12 cellular contexts compared by ENCODE assay signal in genomic region chr1:226658538-226659125, GRCh38.
A peak's percentile ranks its signal among the peaks of the same experiment; 100 is the strongest.
DNase-seq lines count a peak whose midpoint lies in the region; ATAC-seq, FAIRE-seq and TF ChIP-seq lines count a peak whose summit lies in the region.
"Had no signal": no experiment of that assay in that cellular context is flagged by ENCODE, and none has a peak within 500 bp of the region (broad histone marks: within the 10 kb centered on the region; RNA-seq: fewer than 3 reads in every experiment).

No MANE protein-coding gene starts in this region.

- no peak for ATAC-seq in activated naive CD8-positive, alpha-beta T cell treated with anti-CD3 and anti-CD28 coated beads, Interleukin-2, amount 10 ng/mL, durations not matched to agents 7 days and 5 days (ENCODE audit: low read depth)
- no peak for ATAC-seq in stimulated activated effector memory CD8-positive, alpha-beta T cell treated with anti-CD3 and anti-CD28 coated beads, Interleukin-12 subunit alpha, Interleukin-12 subunit beta, amount 100 ng/mL, for 72 hours
- no peak for ATAC-seq in HG02623 (IDR thresholded peaks at IDR 0.05; ENCODE audit: unreplicated experiment)

- FAIRE-seq in kidney (lab: Jason Lieb, UNC): no peak

- POLR2A ChIA-PET in activated naive CD8-positive, alpha-beta T cell treated with anti-CD3 and anti-CD28 coated beads, Interleukin-2, amount 10 ng/mL, durations not matched to agents 7 days and 5 days (lab: Charles Lee): no interaction called here

- H3K9ac ChIP-seq in Karpas-422 (ENCODE audit: low read length) (no peak overlapping the region), kidney (ENCODE audit: low read length in 2 of 2) (no peak overlapping the region)

- no peaks in the 10 kb centered on the region for H3K9me3 ChIP-seq in Karpas-422 (ENCODE audit: low read length)
- H3K9me3 ChIP-seq in kidney (ENCODE audit: control insufficient read depth in 1 of 2, low read length in 2 of 2): no peaks in the 10 kb centered on the region
- H3K9me3 ChIP-seq: SJCRH30 had no signal

- no peak overlapping the region for H3K4me2 ChIP-seq in Karpas-422 (ENCODE audit: low read depth, low read length, poor library complexity, severe bottlenecking)

- H3K4me3 Mint-ChIP-seq in activated naive CD8-positive, alpha-beta T cell treated with anti-CD3 and anti-CD28 coated beads, Interleukin-2, amount 10 ng/mL, durations not matched to agents 7 days and 5 days: peak overlapping the region; percentile 28
- H3K4me3 Mint-ChIP-seq in stimulated activated effector memory CD8-positive, alpha-beta T cell treated with anti-CD3 and anti-CD28 coated beads, Interleukin-12 subunit alpha, Interleukin-12 subunit beta, amount 100 ng/mL, for 72 hours: no peak overlapping the region

- H3K4me1 ChIP-seq in Karpas-422 (ENCODE audit: low read length) (peaks cover 7% of the 10 kb centered on the region), kidney (ENCODE audit: control insufficient read depth in 1 of 2, insufficient read depth in 1 of 2, low read depth in 1 of 2, low read length in 2 of 2) (peaks cover 34 to 60% of the 10 kb centered on the region in 2 donors)

- peaks cover 84% of the 10 kb centered on the region for H3K79me2 ChIP-seq in Karpas-422 (ENCODE audit: low read length)

- H2AFZ ChIP-seq in Karpas-422 (ENCODE audit: low read length): no peak overlapping the region

- TF ChIP-seq CTCF in kidney (IDR thresholded peaks at IDR 0.05; ENCODE audit: borderline replicate concordance, extremely low read depth, insufficient read depth): no peak

- H3K4me1 Mint-ChIP-seq in activated naive CD8-positive, alpha-beta T cell treated with anti-CD3 and anti-CD28 coated beads, Interleukin-2, amount 10 ng/mL, durations not matched to agents 7 days and 5 days: peaks cover 84% of the 10 kb centered on the region
- peaks cover 50% of the 10 kb centered on the region for H3K4me1 Mint-ChIP-seq in stimulated activated effector memory CD8-positive, alpha-beta T cell treated with anti-CD3 and anti-CD28 coated beads, Interleukin-12 subunit alpha, Interleukin-12 subunit beta, amount 100 ng/mL, for 72 hours

- H3K9me2 ChIP-seq in Karpas-422 (replicated peaks; ENCODE audit: insufficient read depth, low read length): no peaks in the 10 kb centered on the region

- peaks cover 4% of the 10 kb centered on the region; the same call in 1 of the 2 replicates for H4K20me1 ChIP-seq in Karpas-422 (ENCODE audit: insufficient read depth, low read depth, low read length)

- peaks cover 7% of the 10 kb centered on the region for H3K36me3 Mint-ChIP-seq in activated naive CD8-positive, alpha-beta T cell treated with anti-CD3 and anti-CD28 coated beads, Interleukin-2, amount 10 ng/mL, durations not matched to agents 7 days and 5 days
- peaks cover 36% of the 10 kb centered on the region for H3K36me3 Mint-ChIP-seq in stimulated activated effector memory CD8-positive, alpha-beta T cell treated with anti-CD3 and anti-CD28 coated beads, Interleukin-12 subunit alpha, Interleukin-12 subunit beta, amount 100 ng/mL, for 72 hours

- H3K27ac Mint-ChIP-seq in activated naive CD8-positive, alpha-beta T cell treated with anti-CD3 and anti-CD28 coated beads, Interleukin-2, amount 10 ng/mL, durations not matched to agents 7 days and 5 days: peak overlapping the region; percentile 47
- peak overlapping the region; percentile 92 for H3K27ac Mint-ChIP-seq in stimulated activated effector memory CD8-positive, alpha-beta T cell treated with anti-CD3 and anti-CD28 coated beads, Interleukin-12 subunit alpha, Interleukin-12 subunit beta, amount 100 ng/mL, for 72 hours

- H3K9me3 Mint-ChIP-seq in activated naive CD8-positive, alpha-beta T cell treated with anti-CD3 and anti-CD28 coated beads, Interleukin-2, amount 10 ng/mL, durations not matched to agents 7 days and 5 days: no peaks in the 10 kb centered on the region
- no peaks in the 10 kb centered on the region for H3K9me3 Mint-ChIP-seq in stimulated activated effector memory CD8-positive, alpha-beta T cell treated with anti-CD3 and anti-CD28 coated beads, Interleukin-12 subunit alpha, Interleukin-12 subunit beta, amount 100 ng/mL, for 72 hours

- no peaks in the 10 kb centered on the region for H3K27me3 Mint-ChIP-seq in activated naive CD8-positive, alpha-beta T cell treated with anti-CD3 and anti-CD28 coated beads, Interleukin-2, amount 10 ng/mL, durations not matched to agents 7 days and 5 days

- H3K27ac ChIP-seq in Karpas-422 (ENCODE audit: low read length): no peak overlapping the region
- H3K27ac ChIP-seq in kidney (ENCODE audit: low read depth in 2 of 2, low read length in 2 of 2): peak overlapping the region in 1 of 2 donors; percentile 23
- H3K27ac ChIP-seq: SJCRH30 had no signal

- H3K4me3 ChIP-seq in Karpas-422 (ENCODE audit: low read length) (peak overlapping the region; percentile 63; the same call in 1 of the 2 replicates), kidney (ENCODE audit: low read length in 2 of 2) (no peak overlapping the region)
- H3K4me3 ChIP-seq: coronary artery, SJCRH30 had no signal

- no peaks in the 10 kb centered on the region for H3K27me3 ChIP-seq in Karpas-422 (ENCODE audit: low read length)
- H3K27me3 ChIP-seq: SJCRH30 had no signal

- intact Hi-C loops in kidney (cut with DNase I): no loop called here

- H3K36me3 ChIP-seq in Karpas-422 (ENCODE audit: insufficient read depth, low read length): peaks cover 13% of the 10 kb centered on the region
- no peaks in the 10 kb centered on the region for H3K36me3 ChIP-seq in kidney (ENCODE audit: control insufficient read depth in 1 of 2, insufficient read depth in 2 of 2, low read length in 2 of 2)
- H3K36me3 ChIP-seq: SJCRH30 had no signal

- DNase-seq in Karpas-422: no peak
- DNase-seq in activated naive CD8-positive, alpha-beta T cell treated with anti-CD3 and anti-CD28 coated beads, Interleukin-2, amount 10 ng/mL, durations not matched to agents 7 days and 5 days: peak; percentile 25
- peak; percentile 63 for DNase-seq in kidney
- no peak for DNase-seq in stimulated activated effector memory CD8-positive, alpha-beta T cell treated with anti-CD3 and anti-CD28 coated beads, Interleukin-12 subunit alpha, Interleukin-12 subunit beta, amount 100 ng/mL, for 72 hours (ENCODE audit: low spot score in 2 of 2)
- no peak for DNase-seq in T-helper 2 cell
- DNase-seq in stimulated activated CD4-positive, alpha-beta T cell treated with anti-CD3 and anti-CD28 coated beads, Interleukin-4, amount 100 ng/mL, for 24 hours: no peak
- DNase-seq: NCI-H187 treated with DMSO at 0.1 percent for 48 hours; SJCRH30; stimulated activated CD4-positive, alpha-beta T cell treated with anti-CD3 and anti-CD28 coated beads, Interleukin-4, amount 100 ng/mL, for 1 hour; stimulated activated naive CD4-positive, alpha-beta T cell treated with Interleukin-2 at 50 U/mL for 16 hours had no signal

Comparison
In these comparisons a context has a peak if more than half of its experiments do, and no peak if none do; other contexts are left out.
1. DNase-seq: peak in activated naive CD8-positive, alpha-beta T cell treated with anti-CD3 and anti-CD28 coated beads, Interleukin-2, amount 10 ng/mL, durations not matched to agents 7 days and 5 days (single experiment) and kidney (single experiment); none in Karpas-422 (single experiment), stimulated activated effector memory CD8-positive, alpha-beta T cell treated with anti-CD3 and anti-CD28 coated beads, Interleukin-12 subunit alpha, Interleukin-12 subunit beta, amount 100 ng/mL, for 72 hours (0 of 2), T-helper 2 cell (0 of 5) and stimulated activated CD4-positive, alpha-beta T cell treated with anti-CD3 and anti-CD28 coated beads, Interleukin-4, amount 100 ng/mL, for 24 hours (single experiment).